Comparison of ENCODE assay signal across 30 cellular contexts in the genomic region with DNA sequence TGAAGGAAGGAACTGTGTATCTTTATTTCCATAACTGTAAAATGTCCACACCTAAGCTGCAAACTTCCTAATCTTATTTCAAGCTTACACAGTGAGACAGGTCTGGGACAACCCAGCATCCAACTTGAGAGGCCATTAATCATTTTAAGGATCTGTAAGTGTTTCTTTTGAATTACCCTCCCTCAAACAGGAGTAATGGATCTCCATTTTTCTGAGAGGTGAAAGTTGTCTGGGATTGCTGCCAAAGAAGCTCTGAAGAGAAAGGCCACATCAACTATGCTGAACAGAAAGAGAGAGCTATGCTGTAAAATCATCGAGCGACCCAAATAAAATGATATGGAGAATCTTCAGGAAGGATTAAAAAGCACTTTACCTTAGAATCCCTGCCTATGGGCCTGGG.
"Had no signal": no experiment of that assay in that cellular context is flagged by ENCODE, and none has a peak within 500 bp of the region (broad histone marks: within the 10 kb centered on the region; RNA-seq: fewer than 3 reads in every experiment).

No MANE protein-coding gene starts in this region.

- H3K9me3 ChIP-seq: heart left ventricle, mucosa of descending colon, right atrium auricular region had no signal

- DNase-seq: activated B cell treated with CpG ODN at 0.5 μM for 24 hours; activated CD4-positive, alpha-beta T cell treated with anti-CD3 and anti-CD28 coated beads, Interleukin-2, amount 50 U/mL, for 1 hour; activated CD8-positive, alpha-beta T cell treated with anti-CD3 and anti-CD28 coated beads for 36 hours; activated T-cell treated with anti-CD3 and anti-CD28 coated beads, Interleukin-2, amount 50 U/mL, for 4 hours; anterior cingulate cortex; endodermal cell; foreskin keratinocyte; heart left ventricle; hypothalamus; immature natural killer cell; kidney; mesendoderm; mucosa of descending colon; stimulated activated CD4-positive, alpha-beta T cell treated with anti-CD3 and anti-CD28 coated beads, Interleukin-1b, Interleukin-23, amount 100 ng/mL, for 48 hours; stimulated activated CD4-positive, alpha-beta T cell treated with anti-CD3 and anti-CD28 coated beads, Interleukin-4, amount 100 ng/mL, for 4 hours; stimulated activated CD8-positive, alpha-beta memory T cell treated with anti-CD3 and anti-CD28 coated beads, Interleukin-4, amount 100 ng/mL, for 48 hours; stimulated activated naive CD8-positive, alpha-beta T cell treated with anti-CD3 and anti-CD28 coated beads, Interleukin-15, amount 100 ng/mL, for 72 hours; substantia nigra had no signal

- H3K4me3 ChIP-seq: heart left ventricle, lung, mucosa of descending colon, right atrium auricular region, smooth muscle cell had no signal

- H3K27ac ChIP-seq: foreskin keratinocyte, heart left ventricle, right atrium auricular region had no signal

- H3K36me3 ChIP-seq: heart left ventricle, right atrium auricular region had no signal

- H3K4me1 Mint-ChIP-seq: activated B cell treated with CpG ODN at 0.5 μM for 24 hours; central memory CD8-positive, alpha-beta T cell; endodermal cell; immature natural killer cell; stimulated activated memory B cell treated with anti-CD40 and anti-IgM and Interleukin-4, amounts not matched to agents 10 μg/mL and 1 μg/mL and 100 μg/mL, for 72 hours; stimulated activated naive CD8-positive, alpha-beta T cell treated with anti-CD3 and anti-CD28 coated beads, Interleukin-15, amount 100 ng/mL, for 72 hours had no signal

- H3K4me1 ChIP-seq: foreskin keratinocyte, heart left ventricle, right atrium auricular region had no signal

- H3K27ac Mint-ChIP-seq: activated B cell treated with CpG ODN at 0.5 μM for 24 hours; activated CD8-positive, alpha-beta T cell treated with anti-CD3 and anti-CD28 coated beads for 36 hours; activated naive CD4-positive, alpha-beta T cell treated with anti-CD3 and anti-CD28 coated beads, Interleukin-2, amount 50 U/mL, for 72 hours; activated T-helper 2 cell treated with anti-CD3 and anti-CD28 coated beads, Interferon-gamma antibody, Interleukin-2, Interleukin-4, amounts not matched to agents 10 μg/mL and 5 μg/mL and 100 μg/mL, durations not matched to agents 14 hours and 24 hours and 36 hours; dendritic cell treated with granulocyte-macrophage colony-stimulating factor and Interleukin-4, amounts not matched to agents 40 ng/mL and 50 ng/mL, for 4 days; endodermal cell; immature natural killer cell; natural killer cell treated with Interleukin-12 subunit alpha and Interleukin-12 subunit beta and Interleukin-15 and Interleukin-18, amount 100 ng/mL, for 72 hours; stimulated activated memory B cell treated with anti-CD40 and anti-IgM and Interleukin-4, amounts not matched to agents 10 μg/mL and 1 μg/mL and 100 μg/mL, for 72 hours; stimulated activated naive CD8-positive, alpha-beta T cell treated with anti-CD3 and anti-CD28 coated beads, Interleukin-15, amount 100 ng/mL, for 72 hours; type B pancreatic cell had no signal

- ATAC-seq: activated CD8-positive, alpha-beta T cell treated with anti-CD3 and anti-CD28 coated beads for 36 hours; activated naive CD4-positive, alpha-beta T cell treated with anti-CD3 and anti-CD28 coated beads, Interleukin-2, amount 50 U/mL, for 72 hours; activated T-cell treated with anti-CD3 and anti-CD28 coated beads, Interleukin-2, amount 50 U/mL, for 4 hours; esophagus mucosa; foreskin keratinocyte; heart left ventricle; left lobe of liver; natural killer cell treated with Interleukin-12 subunit alpha and Interleukin-12 subunit beta and Interleukin-15 and Interleukin-18, amount 100 ng/mL, for 72 hours; stimulated activated memory B cell treated with anti-CD40 and anti-IgM and Interleukin-4, amounts not matched to agents 10 μg/mL and 1 μg/mL and 100 μg/mL, for 72 hours; stimulated activated naive CD8-positive, alpha-beta T cell treated with anti-CD3 and anti-CD28 coated beads, Interleukin-15, amount 100 ng/mL, for 72 hours had no signal

- H3K4me3 Mint-ChIP-seq: activated B cell treated with CpG ODN at 0.5 μM for 24 hours; activated CD8-positive, alpha-beta T cell treated with anti-CD3 and anti-CD28 coated beads for 36 hours; activated T-cell treated with anti-CD3 and anti-CD28 coated beads, Interleukin-2, amount 50 U/mL, for 4 hours; central memory CD8-positive, alpha-beta T cell; dendritic cell treated with granulocyte-macrophage colony-stimulating factor and Interleukin-4, amounts not matched to agents 40 ng/mL and 50 ng/mL, for 4 days; endodermal cell; immature natural killer cell; natural killer cell treated with Interleukin-12 subunit alpha and Interleukin-12 subunit beta and Interleukin-15 and Interleukin-18, amount 100 ng/mL, for 72 hours; stimulated activated memory B cell treated with anti-CD40 and anti-IgM and Interleukin-4, amounts not matched to agents 10 μg/mL and 1 μg/mL and 100 μg/mL, for 72 hours; stimulated activated naive CD8-positive, alpha-beta T cell treated with anti-CD3 and anti-CD28 coated beads, Interleukin-15, amount 100 ng/mL, for 72 hours; type B pancreatic cell had no signal

- H3K9me3 Mint-ChIP-seq: activated B cell treated with CpG ODN at 0.5 μM for 24 hours; activated CD8-positive, alpha-beta T cell treated with anti-CD3 and anti-CD28 coated beads for 36 hours; activated T-helper 2 cell treated with anti-CD3 and anti-CD28 coated beads, Interferon-gamma antibody, Interleukin-2, Interleukin-4, amounts not matched to agents 10 μg/mL and 5 μg/mL and 100 μg/mL, durations not matched to agents 14 hours and 24 hours and 36 hours; central memory CD8-positive, alpha-beta T cell; endodermal cell; natural killer cell treated with Interleukin-12 subunit alpha and Interleukin-12 subunit beta and Interleukin-15 and Interleukin-18, amount 100 ng/mL, for 72 hours; stimulated activated memory B cell treated with anti-CD40 and anti-IgM and Interleukin-4, amounts not matched to agents 10 μg/mL and 1 μg/mL and 100 μg/mL, for 72 hours; stimulated activated naive CD8-positive, alpha-beta T cell treated with anti-CD3 and anti-CD28 coated beads, Interleukin-15, amount 100 ng/mL, for 72 hours; type B pancreatic cell had no signal

- H3K27me3 Mint-ChIP-seq: activated B cell treated with CpG ODN at 0.5 μM for 24 hours; activated CD8-positive, alpha-beta T cell treated with anti-CD3 and anti-CD28 coated beads for 36 hours; dendritic cell treated with granulocyte-macrophage colony-stimulating factor and Interleukin-4, amounts not matched to agents 40 ng/mL and 50 ng/mL, for 4 days; stimulated activated memory B cell treated with anti-CD40 and anti-IgM and Interleukin-4, amounts not matched to agents 10 μg/mL and 1 μg/mL and 100 μg/mL, for 72 hours; stimulated activated naive CD8-positive, alpha-beta T cell treated with anti-CD3 and anti-CD28 coated beads, Interleukin-15, amount 100 ng/mL, for 72 hours; type B pancreatic cell had no signal

- H3K36me3 Mint-ChIP-seq: activated naive CD4-positive, alpha-beta T cell treated with anti-CD3 and anti-CD28 coated beads, Interleukin-2, amount 50 U/mL, for 72 hours; immature natural killer cell; natural killer cell treated with Interleukin-12 subunit alpha and Interleukin-12 subunit beta and Interleukin-15 and Interleukin-18, amount 100 ng/mL, for 72 hours; stimulated activated memory B cell treated with anti-CD40 and anti-IgM and Interleukin-4, amounts not matched to agents 10 μg/mL and 1 μg/mL and 100 μg/mL, for 72 hours; type B pancreatic cell had no signal
